In the genomic region with DNA sequence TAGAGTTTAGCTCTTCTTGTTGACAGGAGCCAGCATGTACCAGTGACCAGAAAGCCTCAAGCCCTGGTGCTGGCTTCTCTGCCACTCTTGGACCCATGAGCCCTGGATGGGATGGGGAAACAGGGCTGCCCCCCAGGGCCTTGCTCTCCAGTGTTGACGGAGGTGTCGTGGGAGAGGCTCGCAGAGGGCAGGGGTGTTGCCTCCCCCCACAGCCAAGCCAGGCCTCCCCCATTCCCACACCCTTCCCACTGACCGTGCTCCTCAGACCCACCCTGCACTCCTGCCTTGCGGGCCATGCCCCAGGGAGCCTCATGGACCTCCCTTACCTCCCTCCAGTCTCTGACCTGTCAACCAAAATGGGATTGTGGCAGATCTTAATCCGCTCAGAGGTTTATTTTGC, we compare ENCODE assay signal across 21 cellular contexts.
DNase-seq lines count a peak whose midpoint lies in the region; ATAC-seq, FAIRE-seq and TF ChIP-seq lines count a peak whose summit lies in the region.
"Had no signal": no experiment of that assay in that cellular context is flagged by ENCODE, and none has a peak within 500 bp of the region (broad histone marks: within the 10 kb centered on the region; RNA-seq: fewer than 3 reads in every experiment).

No MANE protein-coding gene starts in this region.

- H3K4me3 ChIP-seq in endodermal cell (ENCODE audit: low read length) (no peak overlapping the region), esophagus muscularis mucosa (no peak overlapping the region)
- H3K4me3 ChIP-seq: Peyer's patch had no signal

- no peaks in the 10 kb centered on the region for H3K9me3 ChIP-seq in endodermal cell (ENCODE audit: control insufficient read depth, low read length)
- H3K9me3 ChIP-seq in esophagus muscularis mucosa: no peaks in the 10 kb centered on the region
- H3K9me3 ChIP-seq: BE2C, Caco-2, Peyer's patch had no signal

- no peak overlapping the region for H3K4me3 Mint-ChIP-seq in endodermal cell
- H3K4me3 Mint-ChIP-seq: CD4-positive, alpha-beta T cell had no signal

- H3K36me3 Mint-ChIP-seq in endodermal cell (ENCODE audit: low read depth): no peaks in the 10 kb centered on the region

- intact Hi-C loops in posterior vena cava (cut with DNase I): no loop called here
- intact Hi-C loops in esophagus muscularis mucosa (cut with DNase I): no loop called here

- TF ChIP-seq POLR2A in esophagus muscularis mucosa (IDR thresholded peaks at IDR 0.05; ENCODE audit: low read depth) (no peak), H54 (IDR thresholded peaks at IDR 0.05; ENCODE audit: low read depth, low read length) (no peak)

- no peaks in the 10 kb centered on the region for H3K27me3 Mint-ChIP-seq in endodermal cell (ENCODE audit: insufficient read depth)
- H3K27me3 Mint-ChIP-seq: CD4-positive, alpha-beta T cell had no signal

- peaks cover 30% of the 10 kb centered on the region for H3K4me1 Mint-ChIP-seq in endodermal cell

- H3K4me1 ChIP-seq in endodermal cell (ENCODE audit: control insufficient read depth, insufficient read depth, low read length): no peaks in the 10 kb centered on the region
- H3K4me1 ChIP-seq in esophagus muscularis mucosa: no peaks in the 10 kb centered on the region
- H3K4me1 ChIP-seq: BE2C, Caco-2, Peyer's patch had no signal

- no peak overlapping the region for H3K27ac ChIP-seq in endodermal cell (ENCODE audit: low read depth, low read length)
- no peak overlapping the region for H3K27ac ChIP-seq in esophagus muscularis mucosa (replicated peaks in 1 of 4)
- H3K27ac ChIP-seq: Peyer's patch had no signal

- FAIRE-seq in H54 (lab: Jason Lieb, UNC): no peak
- FAIRE-seq: A204.1 had no signal

- no peak for ATAC-seq in GM19324 (IDR thresholded peaks at IDR 0.05; ENCODE audit: low FRiP score, unreplicated experiment)

- no peak overlapping the region for H3K9ac ChIP-seq in endodermal cell (ENCODE audit: extremely low read depth, low read length, poor library complexity, severe bottlenecking)

- no peak overlapping the region for H3K27ac Mint-ChIP-seq in endodermal cell
- H3K27ac Mint-ChIP-seq: CD4-positive, alpha-beta T cell had no signal

- TF ChIP-seq EP300 in esophagus muscularis mucosa (IDR thresholded peaks at IDR 0.05): no peak

- peak; percentile 7 for DNase-seq in activated T-cell treated with anti-CD3 and anti-CD28 coated beads, Interleukin-2, amount 50 U/mL, for 1 hour
- DNase-seq in activated T-cell treated with anti-CD3 and anti-CD28 coated beads for 4 hours (no peak), endodermal cell (peak; percentile 23), posterior vena cava (ENCODE audit: low spot score) (peak; percentile 42), ureter (ENCODE audit: low spot score) (peak; percentile 32), esophagus muscularis mucosa (ENCODE audit: extremely low spot score) (no peak), H54 (ENCODE audit: insufficient read length, low spot score) (no peak)
- DNase-seq: BE2C; Caco-2; CD4-positive, alpha-beta T cell; GDM1; HCEC 1CT; MM.1S; NCI-H1092; NCI-H146; NCI-H2029 treated with DMSO at 0.1 percent for 48 hours; NCI-H2171 treated with DMSO at 0.1 percent for 48 hours; NK-92 treated with Interleukin-12 subunit alpha and Interleukin-12 subunit beta, amount 100 ng/mL, for 24 hours; Peyer's patch had no signal

- no peaks in the 10 kb centered on the region for H3K9me3 Mint-ChIP-seq in endodermal cell
- H3K9me3 Mint-ChIP-seq: CD4-positive, alpha-beta T cell had no signal

- TF ChIP-seq CTCF in endodermal cell (conservative IDR thresholded peaks at IDR 0.05) (no peak), esophagus muscularis mucosa (IDR thresholded peaks at IDR 0.05) (no peak)

- H3K36me3 ChIP-seq in endodermal cell (ENCODE audit: control insufficient read depth, insufficient read depth, low read length) (no peaks in the 10 kb centered on the region), esophagus muscularis mucosa (peaks cover 0 to 5% (median 0%) of the 10 kb centered on the region in 4 donors)
- H3K36me3 ChIP-seq: Peyer's patch had no signal

- WGBS in endodermal cell (ENCODE audit: insufficient coverage in 1 of 2, insufficient read length in 1 of 2), 2 experiments: 0 to 76% methylated on average over 1 to 6 of the region's 6 CpGs
- 79% methylated on average over 6 of the region's 6 CpGs for WGBS in esophagus muscularis mucosa

- H3K27me3 ChIP-seq in endodermal cell (ENCODE audit: control insufficient read depth, insufficient read depth, low read length, poor library complexity, severe bottlenecking) (no peaks in the 10 kb centered on the region), esophagus muscularis mucosa (peaks cover 0 to 15% (median 0%) of the 10 kb centered on the region in 4 donors)
- H3K27me3 ChIP-seq: BE2C, Peyer's patch had no signal

Comparison
In these comparisons a context has a peak if more than half of its experiments do, and no peak if none do; other contexts are left out.
1. DNase-seq: peak in activated T-cell treated with anti-CD3 and anti-CD28 coated beads, Interleukin-2, amount 50 U/mL, for 1 hour (single experiment), endodermal cell (single experiment), posterior vena cava (single experiment) and ureter (single experiment); none in activated T-cell treated with anti-CD3 and anti-CD28 coated beads for 4 hours (single experiment), esophagus muscularis mucosa (single experiment) and H54 (single experiment).